In genomic region chr1:153518562-153518961, GRCh38 we compare ENCODE assay signal across 1 cellular context.
TF ChIP-seq lines count a peak whose summit lies in the region.

No MANE protein-coding gene starts in this region.

TF ChIP-seq in K562, 482 proteins besides CTCF, POLR2A, EP300 and RAD21:
- TF ChIP-seq NCOR1 (IDR thresholded peaks at IDR 0.05) (no peak), CEBPB (tag; IDR thresholded peaks at IDR 0.05) (peak; percentile 86), XRCC3 (IDR thresholded peaks at IDR 0.05) (no peak), ZNF76 (CRISPR knock-in tag; IDR thresholded peaks at IDR 0.05; ENCODE audit: borderline replicate concordance) (no peak), CEBPG (CRISPR knock-in tag; IDR thresholded peaks at IDR 0.05) (no peak), CEBPG (tag; conservative IDR thresholded peaks at IDR 0.05 in 1 of 2, IDR thresholded peaks at IDR 0.05 in 1 of 2) (peak; percentile 47 to 75; a peak in 3 of 4 replicates), ZNF24 (IDR thresholded peaks at IDR 0.05) (no peak)
